ENCODE assay signal across 10 cellular contexts in the genomic region with DNA sequence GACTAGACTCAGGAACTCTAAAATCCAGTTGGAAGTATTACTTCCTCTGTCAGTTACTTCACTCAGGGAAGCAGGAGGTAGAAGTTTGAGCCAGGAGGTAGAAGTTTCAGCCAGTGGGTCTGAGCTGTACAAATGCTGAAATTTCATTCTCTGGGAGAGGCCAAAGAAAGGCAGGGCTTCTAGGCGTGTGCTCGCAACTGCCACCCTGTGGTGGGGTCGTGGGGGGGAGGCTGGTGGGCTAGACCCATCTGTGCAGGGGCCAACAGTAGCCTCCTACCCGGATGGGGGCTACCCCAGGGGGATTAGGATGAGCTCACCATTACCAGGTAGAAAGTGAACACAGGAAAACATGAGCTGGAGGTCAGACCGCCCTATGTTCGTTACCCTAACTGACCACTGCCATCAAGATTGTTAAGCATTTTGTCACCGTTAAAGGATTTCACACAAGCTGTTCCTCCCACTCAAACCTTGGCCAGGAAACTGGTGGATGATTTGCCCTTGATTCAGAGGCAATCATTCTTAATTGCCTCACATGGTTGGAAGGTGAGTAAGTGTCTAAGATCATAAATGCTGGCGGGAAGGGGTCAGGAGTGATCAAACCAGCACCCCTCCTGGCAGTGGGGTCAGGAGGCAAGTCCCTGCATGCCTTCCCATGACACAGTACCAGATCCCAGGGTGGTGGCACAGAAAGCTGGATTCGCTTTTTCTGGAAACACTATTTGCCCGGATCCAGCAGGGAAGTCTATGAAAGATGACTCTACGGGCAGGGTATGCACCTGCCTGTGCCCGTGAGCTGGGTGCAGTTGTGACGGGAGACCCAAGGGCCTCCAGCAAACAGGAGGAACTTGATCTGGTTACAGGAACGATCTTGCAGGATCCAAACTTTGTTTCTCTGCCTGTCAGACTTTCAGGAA. TPM values are rescaled to one million over a fixed set of nuclear protein-coding genes. Genes with fewer than 3 reads are reported as not detected.
A peak's percentile ranks its signal among the peaks of the same experiment; 100 is the strongest.
DNase-seq lines count a peak whose midpoint lies in the region; ATAC-seq lines count a peak whose summit lies in the region.
"Had no signal": no experiment of that assay in that cellular context is flagged by ENCODE, and none has a peak within 500 bp of the region (broad histone marks: within the 10 kb centered on the region; RNA-seq: fewer than 3 reads in every experiment).

No MANE protein-coding gene starts in this region.

- DNase-seq in A172 (ENCODE audit: low spot score) (peak; percentile 97), HT1080 (ENCODE audit: low read depth) (peak; percentile 98), amniotic epithelial cell (ENCODE audit: low read depth) (peak; percentile 95), kidney glomerular epithelial cell (lab: John Stamatoyannopoulos, UW) (peak; percentile 96)
- DNase-seq in activated CD4-positive, alpha-beta T cell treated with anti-CD3 and anti-CD28 coated beads, Interleukin-2, amount 50 U/mL, for 1 hour: no peak
- DNase-seq in central memory CD4-positive, alpha-beta T cell: no peak
- DNase-seq: effector memory CD4-positive, alpha-beta T cell; NCI-H526 had no signal

- no peak for ATAC-seq in GM18870 (IDR thresholded peaks at IDR 0.05; ENCODE audit: unreplicated experiment)
- no peak for ATAC-seq in GM21526 (IDR thresholded peaks at IDR 0.05; ENCODE audit: low FRiP score, unreplicated experiment)

RNA-seq across cellular contexts. Expression of a gene that starts 5.2 kb away (rescaled TPM):
- total RNA-seq in A172 (2014; rRNA removed; shearing (Covaris generic)): 45.7 and 67.9 TPM in 2 replicates
- 155 and 198 TPM in 2 replicates for total RNA-seq in HT1080 (2014; rRNA removed; shearing (Covaris generic))
- 439 and 452 TPM in 2 replicates for polyA plus RNA-seq in HT1080 (2015; cell fraction: cytosol; rRNA removed)
- polyA plus RNA-seq in HT1080 (2015; cell fraction: nucleus; rRNA removed): 239 and 277 TPM in 2 replicates

Comparison
In these comparisons a context has a peak if more than half of its experiments do, and no peak if none do; other contexts are left out.
1. DNase-seq: peak in A172 (single experiment), HT1080 (single experiment), amniotic epithelial cell (single experiment) and kidney glomerular epithelial cell (single experiment); none in activated CD4-positive, alpha-beta T cell treated with anti-CD3 and anti-CD28 coated beads, Interleukin-2, amount 50 U/mL, for 1 hour (single experiment) and central memory CD4-positive, alpha-beta T cell (single experiment).